ENCODE assay signal across 8 cellular contexts in the genomic region with DNA sequence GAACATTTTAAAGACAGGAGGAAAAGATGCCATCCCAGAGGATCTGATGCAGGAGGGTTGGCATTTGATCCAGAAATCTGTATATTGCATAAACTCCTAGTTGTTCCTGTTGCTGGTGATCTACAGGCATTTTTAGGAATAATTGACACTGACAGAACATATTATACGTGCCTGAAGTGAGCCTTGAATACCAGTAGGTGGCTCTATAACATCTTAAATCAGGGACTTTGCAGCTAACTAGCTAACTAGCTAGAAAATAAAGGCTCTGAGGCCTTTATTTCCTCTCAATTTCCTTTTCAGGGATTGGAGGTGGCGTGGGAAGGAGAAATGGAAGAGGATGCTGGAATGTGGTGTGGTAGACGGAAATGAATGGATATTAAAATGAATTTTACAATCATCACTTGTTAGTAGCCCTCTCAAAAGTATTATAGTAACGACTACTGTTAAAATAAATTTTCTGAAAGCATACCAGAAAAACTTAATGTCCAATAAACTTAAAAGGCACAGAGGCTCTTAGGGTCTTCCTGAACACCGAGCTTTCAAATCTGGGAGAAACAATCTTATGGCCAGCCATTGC. TPM values are rescaled to one million over a fixed set of nuclear protein-coding genes. Genes with fewer than 3 reads are reported as not detected.
DNase-seq lines count a peak whose midpoint lies in the region; ATAC-seq and TF ChIP-seq lines count a peak whose summit lies in the region.

No MANE protein-coding gene starts in this region.

- POLR2A ChIA-PET in activated B cell treated with CpG ODN at 0.5 μM for 24 hours (lab: Charles Lee), result interaction anchor here (0.6 to 2.1 kb wide), 3 partner anchors 22 to 330 kb away, joined by 3 to 11 read pairs (median 7); no protein-coding TSS in a partner anchor

- no peaks in the 10 kb centered on the region for H3K36me3 ChIP-seq in gastroesophageal sphincter

- H3K9me3 ChIP-seq in gastroesophageal sphincter, result no peaks in the 10 kb centered on the region

- H3K27ac ChIP-seq in gastroesophageal sphincter, result no peak overlapping the region

- H3K27me3 Mint-ChIP-seq in activated B cell treated with CpG ODN at 0.5 μM for 24 hours, result no peaks in the 10 kb centered on the region
- H3K27me3 Mint-ChIP-seq in progenitor cell of endocrine pancreas, result peaks cover 13% of the 10 kb centered on the region

- H3K4me1 Mint-ChIP-seq in activated B cell treated with CpG ODN at 0.5 μM for 24 hours (peaks cover 41% of the 10 kb centered on the region), progenitor cell of endocrine pancreas (ENCODE audit: low read depth) (peaks cover 4% of the 10 kb centered on the region)

- no peak for TF ChIP-seq POLR2A in gastroesophageal sphincter (IDR thresholded peaks at IDR 0.05)

- peaks cover 0 to 6% (median 0%) of the 10 kb centered on the region in 3 donors for H3K4me1 ChIP-seq in gastroesophageal sphincter

- peak overlapping the region; percentile 74 for H3K27ac Mint-ChIP-seq in activated B cell treated with CpG ODN at 0.5 μM for 24 hours
- H3K27ac Mint-ChIP-seq in progenitor cell of endocrine pancreas, result no peak overlapping the region

- TF ChIP-seq EP300 in gastroesophageal sphincter (IDR thresholded peaks at IDR 0.05), result no peak

- H3K9me3 Mint-ChIP-seq in activated B cell treated with CpG ODN at 0.5 μM for 24 hours (peaks cover 2% of the 10 kb centered on the region), progenitor cell of endocrine pancreas (ENCODE audit: low read depth) (no peaks in the 10 kb centered on the region)

- TF ChIP-seq CTCF in GM12872 (IDR thresholded peaks at IDR 0.05; ENCODE audit: insufficient read depth, low read depth, low read length) (peak; percentile 67), activated B cell treated with CpG ODN at 0.5 μM for 24 hours (IDR thresholded peaks at IDR 0.05) (peak; percentile 46), gastroesophageal sphincter (IDR thresholded peaks at IDR 0.05) (peak; percentile 50 to 85 (median 79)), progenitor cell of endocrine pancreas (IDR thresholded peaks at IDR 0.05; ENCODE audit: unreplicated experiment) (peak; percentile 75)

- intact Hi-C loops in activated B cell treated with CpG ODN at 0.5 μM for 24 hours (cut with micrococcal nuclease), result loop anchor here (1.0 to 5.0 kb wide), 9 partner anchors 22 to 374 kb away; partner anchors contain the start of gene ABHD10

- H3K4me3 Mint-ChIP-seq in activated B cell treated with CpG ODN at 0.5 μM for 24 hours (no peak overlapping the region), progenitor cell of endocrine pancreas (ENCODE audit: low read depth) (no peak overlapping the region)

- no peaks in the 10 kb centered on the region for H3K27me3 ChIP-seq in gastroesophageal sphincter

- ATAC-seq in HG03103 (IDR thresholded peaks at IDR 0.05; ENCODE audit: low read depth, unreplicated experiment) (peak; percentile 31), activated B cell treated with CpG ODN at 0.5 μM for 24 hours (ENCODE audit: low read depth) (peak; percentile 45), gastroesophageal sphincter (peak; percentile 67)

- DNase-seq in ACHN (peak; percentile 76), NCI-H2171 treated with DMSO at 0.1 percent for 48 hours (lab: John Stamatoyannopoulos, UW) (peak; percentile 88), activated B cell treated with CpG ODN at 0.5 μM for 24 hours (no peak), progenitor cell of endocrine pancreas (ENCODE audit: low spot score, unreplicated experiment) (no peak)
- no peak for DNase-seq in activated effector memory CD4-positive, alpha-beta T cell treated with Interleukin-2 at 50 U/mL for 16 hours

- in situ Hi-C loops in ACHN (cut with HindIII; ENCODE audit: low pct_ligation_motif_present, low pct_unique_long_range_greater_than_20kb, low sequenced_read_pairs), result no loop called here

- WGBS in gastroesophageal sphincter (ENCODE audit: low coverage in 1 of 2), 2 donors, result 30 to 31% methylated on average over 5 of the region's 5 CpGs

- CTCF ChIA-PET in activated B cell treated with CpG ODN at 0.5 μM for 24 hours (lab: Charles Lee), result interaction anchor here (0.5 to 5.5 kb wide), 22 partner anchors 8 to 375 kb away, joined by 3 to 34 read pairs (median 4); partner anchors contain the start of genes ABHD10 and PHLDB2

- H3K36me3 Mint-ChIP-seq in activated B cell treated with CpG ODN at 0.5 μM for 24 hours (ENCODE audit: low read depth) (peaks cover 3% of the 10 kb centered on the region), progenitor cell of endocrine pancreas (ENCODE audit: insufficient read depth) (no peaks in the 10 kb centered on the region)

- H3K4me3 ChIP-seq in gastroesophageal sphincter, result no peak overlapping the region

RNA-seq across cellular contexts. Expression of gene PLCXD2, which starts 5.5 kb away (rescaled TPM):
- total RNA-seq in activated B cell treated with CpG ODN at 0.5 μM for 24 hours, result 6.1 and 7.2 TPM in 2 replicates
- 1 to 10 TPM in 1 of 4 donors, under 1 TPM in 3; 0.40 to 1.1 (median 0.50) TPM for total RNA-seq in gastroesophageal sphincter
- total RNA-seq in progenitor cell of endocrine pancreas, result 20.1 and 23.9 TPM in 2 replicates

Comparison
In these comparisons a context has a peak if more than half of its experiments do, and no peak if none do; other contexts are left out.
1. DNase-seq: peak in ACHN (single experiment) and NCI-H2171 treated with DMSO at 0.1 percent for 48 hours (single experiment); none in activated B cell treated with CpG ODN at 0.5 μM for 24 hours (single experiment), progenitor cell of endocrine pancreas (single experiment) and activated effector memory CD4-positive, alpha-beta T cell treated with Interleukin-2 at 50 U/mL for 16 hours (single experiment).
2. Peak in every context shown above with its lines, with median percentiles within 50 percentile points of each other: CTCF ChIP-seq and ATAC-seq.